8 cellular contexts compared by ENCODE assay signal in the genomic region with DNA sequence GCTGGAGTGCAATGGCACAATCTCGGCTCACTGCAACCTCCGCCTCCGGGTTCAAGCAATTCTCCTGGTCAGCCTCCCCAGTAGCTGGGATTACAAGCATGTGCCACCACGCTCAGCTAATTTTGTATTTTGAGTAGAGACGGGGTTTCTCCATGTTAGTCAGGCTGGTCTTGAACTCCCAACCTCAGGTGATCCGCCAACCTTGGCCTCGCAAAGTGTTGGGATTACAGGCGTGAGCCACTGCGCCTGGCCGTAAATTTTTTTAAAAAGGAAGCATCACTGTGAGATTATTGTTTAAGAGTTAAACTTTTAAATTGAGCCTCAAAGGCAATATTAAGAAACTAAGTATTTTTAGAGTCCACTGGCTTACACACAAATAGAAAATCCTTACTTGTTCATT. TPM values are rescaled to one million over a fixed set of nuclear protein-coding genes. Genes with fewer than 3 reads are reported as not detected.
DNase-seq lines count a peak whose midpoint lies in the region; ATAC-seq, FAIRE-seq and TF ChIP-seq lines count a peak whose summit lies in the region.
"Not testable (repeated sequence)": the region's sequence is repeated elsewhere in the genome, so short reads cannot be mapped to it uniquely, and the experiment has no call there.

No MANE protein-coding gene starts in this region.

- in situ Hi-C loops in K562 (cut with MboI); gastrocnemius medialis (cut with MboI; ENCODE audit: low sequenced_read_pairs in 4 of 4): not testable (repeated sequence)

- CTCF ChIA-PET in CD4-positive, alpha-beta memory T cell (lab: Charles Lee; ENCODE audit: partially characterized antibody) = interaction anchor here (0.9 to 1.7 kb wide), 2 partner anchors 42 to 157 kb away, joined by 3 to 5 read pairs; no protein-coding TSS in a partner anchor
- CTCF ChIA-PET in T-cell (lab: Charles Lee) = interaction anchor here in 1 of 2 donors (1.7 kb wide), 1 partner anchor 42 kb away, joined by 8 read pairs; no protein-coding TSS in a partner anchor
- CTCF ChIA-PET in K562 (lab: Yijun Ruan, JAX; ENCODE audit: low intra/inter-chr PET ratio) = not testable (repeated sequence)

- H3K79me2 ChIP-seq in Karpas-422 (ENCODE audit: low read length) (peaks cover 85% of the 10 kb centered on the region), K562 (ENCODE audit: control insufficient read depth, insufficient read depth, low read length) (peaks cover 91% of the 10 kb centered on the region), fibroblast of lung (ENCODE audit: control insufficient read depth, insufficient read depth, low read length) (peaks cover 80% of the 10 kb centered on the region)

- H2AFZ ChIP-seq in Karpas-422 (ENCODE audit: low read length); K562 (ENCODE audit: low read depth, low read length); fibroblast of lung (ENCODE audit: low read length): not testable (repeated sequence)

- peak overlapping the region in 3 of 8 donors; percentile 94 to 95 (median 94) for H3K4me3 Mint-ChIP-seq in CD4-positive, alpha-beta memory T cell
- H3K4me3 Mint-ChIP-seq in T-cell (peak overlapping the region in 2 of 3 donors; percentile 90 to 93), natural killer cell (peak overlapping the region; percentile 96)
- H3K4me3 Mint-ChIP-seq in activated T-cell treated with anti-CD3 and anti-CD28 coated beads, Interleukin-2, amount 50 U/mL, for 24 hours = peak overlapping the region; percentile 92

- not testable (repeated sequence) for TF ChIP-seq CTCF in K562 (IDR thresholded peaks at IDR 0.05 in 2 of 3, conservative IDR thresholded peaks at IDR 0.05 in 1 of 3; ENCODE audit: insufficient read depth in 2 of 3, low read depth in 1 of 3, low read length in 3 of 3); fibroblast of lung (conservative IDR thresholded peaks at IDR 0.05 in 1 of 2, IDR thresholded peaks at IDR 0.05 in 1 of 2; ENCODE audit: low read depth in 1 of 2, low read length in 2 of 2); natural killer cell (IDR thresholded peaks at IDR 0.05); gastrocnemius medialis (IDR thresholded peaks at IDR 0.05 in 4 of 5, conservative IDR thresholded peaks at IDR 0.05 in 1 of 5)

- peak overlapping the region in 5 of 7 donors; percentile 9 to 98 (median 96) for H3K27ac Mint-ChIP-seq in CD4-positive, alpha-beta memory T cell
- H3K27ac Mint-ChIP-seq in T-cell = peak overlapping the region in 1 of 2 donors; percentile 92
- peak overlapping the region; percentile 95 for H3K27ac Mint-ChIP-seq in activated T-cell treated with anti-CD3 and anti-CD28 coated beads, Interleukin-2, amount 50 U/mL, for 24 hours
- peak overlapping the region in 1 of 2 donors; percentile 91 for H3K27ac Mint-ChIP-seq in natural killer cell

- H3K4me1 Mint-ChIP-seq in CD4-positive, alpha-beta memory T cell = peaks cover 23 to 69% (median 49%) of the 10 kb centered on the region in 4 donors
- H3K4me1 Mint-ChIP-seq in T-cell (peaks cover 52 to 63% (median 62%) of the 10 kb centered on the region in 3 donors), natural killer cell (peaks cover 43 to 46% of the 10 kb centered on the region in 2 donors)
- peaks cover 60% of the 10 kb centered on the region for H3K4me1 Mint-ChIP-seq in activated T-cell treated with anti-CD3 and anti-CD28 coated beads, Interleukin-2, amount 50 U/mL, for 24 hours (ENCODE audit: low read depth)

- not testable (repeated sequence) for TF ChIP-seq POLR2A in K562 (conservative IDR thresholded peaks at IDR 0.05); gastrocnemius medialis (IDR thresholded peaks at IDR 0.05)

- not testable (repeated sequence) for H3K36me3 ChIP-seq in CD4-positive, alpha-beta memory T cell (ENCODE audit: insufficient read depth, low read length); Karpas-422 (ENCODE audit: insufficient read depth, low read length); fibroblast of lung (ENCODE audit: control insufficient read depth, insufficient read depth, low read length); gastrocnemius medialis
- peaks cover 15% of the 10 kb centered on the region; the same call in 2 of the 3 replicates for H3K36me3 ChIP-seq in K562 (ENCODE audit: control insufficient read depth, insufficient read depth, low read length)

- ATAC-seq in T-cell (replicated peaks in 1 of 4); K562; natural killer cell; gastrocnemius medialis: not testable (repeated sequence)

- H3K4me3 ChIP-seq in CD4-positive, alpha-beta memory T cell (ENCODE audit: low read length in 2 of 2); fibroblast of lung (replicated peaks in 1 of 4; ENCODE audit: control extremely low read depth in 1 of 4, insufficient read depth in 1 of 4, low read depth in 3 of 4, low read length in 4 of 4); gastrocnemius medialis: not testable (repeated sequence)
- H3K4me3 ChIP-seq in Karpas-422 (ENCODE audit: low read length) (peak overlapping the region; percentile 80), K562 (peak overlapping the region; percentile 75; the same call in 1 of the 2 replicates)

- peaks cover 27% of the 10 kb centered on the region for H4K20me1 ChIP-seq in Karpas-422 (ENCODE audit: insufficient read depth, low read depth, low read length)
- H4K20me1 ChIP-seq in K562 (replicated peaks; ENCODE audit: control insufficient read depth, insufficient read depth, low read length); fibroblast of lung (ENCODE audit: control insufficient read depth, extremely low read depth, insufficient read depth, low read length): not testable (repeated sequence)

- H3K4me2 ChIP-seq in Karpas-422 (ENCODE audit: low read depth, low read length, poor library complexity, severe bottlenecking) = peak overlapping the region; percentile 64
- peak overlapping the region; percentile 65 for H3K4me2 ChIP-seq in K562 (ENCODE audit: insufficient read depth, low read length)
- H3K4me2 ChIP-seq in fibroblast of lung (ENCODE audit: extremely low read depth, insufficient read depth, low read length) = peak overlapping the region; percentile 13

- FAIRE-seq in K562 (lab: Jason Lieb, UNC) = not testable (repeated sequence)

- not testable (repeated sequence) for H3K27ac ChIP-seq in CD4-positive, alpha-beta memory T cell (ENCODE audit: low read depth, low read length); fibroblast of lung (ENCODE audit: insufficient read depth, low read length)
- H3K27ac ChIP-seq in Karpas-422 (ENCODE audit: low read length) (peak overlapping the region; percentile 86), K562 (ENCODE audit: extremely low read depth, low read depth, low read length) (peak overlapping the region; percentile 95), gastrocnemius medialis (peak overlapping the region; percentile 95 to 100 (median 98))

- not testable (repeated sequence) for H3K9me1 ChIP-seq in K562 (ENCODE audit: control insufficient read depth, insufficient read depth, low read length)

- H3K36me3 Mint-ChIP-seq in CD4-positive, alpha-beta memory T cell = peaks cover 3 to 29% of the 10 kb centered on the region in 2 donors
- not testable (repeated sequence) for H3K36me3 Mint-ChIP-seq in T-cell, natural killer cell
- H3K36me3 Mint-ChIP-seq in activated T-cell treated with anti-CD3 and anti-CD28 coated beads, Interleukin-2, amount 50 U/mL, for 24 hours (ENCODE audit: low read depth) = peaks cover 61% of the 10 kb centered on the region

- peaks cover 67% of the 10 kb centered on the region for H3K4me1 ChIP-seq in CD4-positive, alpha-beta memory T cell (ENCODE audit: insufficient read depth, low read length)
- H3K4me1 ChIP-seq in Karpas-422 (ENCODE audit: low read length) = peaks cover 59% of the 10 kb centered on the region
- H3K4me1 ChIP-seq in K562 (replicated peaks in 1 of 2; ENCODE audit: control insufficient read depth in 2 of 2, insufficient read depth in 2 of 2, low read length in 2 of 2) = peaks cover 29 to 36% of the 10 kb centered on the region in 2 experiments
- H3K4me1 ChIP-seq in fibroblast of lung (ENCODE audit: control insufficient read depth, extremely low read depth, insufficient read depth, low read length) = not testable (repeated sequence)
- peaks cover 34 to 58% of the 10 kb centered on the region in 2 donors for H3K4me1 ChIP-seq in gastrocnemius medialis

- TF ChIP-seq RAD21 in K562 (CRISPR knock-in tag; conservative IDR thresholded peaks at IDR 0.05 in 1 of 2, IDR thresholded peaks at IDR 0.05 in 1 of 2) = not testable (repeated sequence)

- H3K9me3 Mint-ChIP-seq in CD4-positive, alpha-beta memory T cell; T-cell; activated T-cell treated with anti-CD3 and anti-CD28 coated beads, Interleukin-2, amount 50 U/mL, for 24 hours; natural killer cell: not testable (repeated sequence)

- intact Hi-C loops in CD4-positive, alpha-beta memory T cell (cut with micrococcal nuclease); natural killer cell (cut with micrococcal nuclease); gastrocnemius medialis (cut with DNase I; ENCODE audit: low total_unique reads): not testable (repeated sequence)
- intact Hi-C loops in K562 (cut with micrococcal nuclease) = loop anchor here (5.0 kb wide), 1 partner anchor 41 kb away; no protein-coding TSS in a partner anchor

- not testable (repeated sequence) for H3K9me2 ChIP-seq in Karpas-422 (replicated peaks; ENCODE audit: insufficient read depth, low read length)

- DNase-seq in CD4-positive, alpha-beta memory T cell; Karpas-422; T-cell; activated T-cell treated with anti-CD3 and anti-CD28 coated beads, Interleukin-2, amount 50 U/mL, for 24 hours; K562 (ENCODE audit: extremely low read depth in 1 of 4, low spot score in 3 of 4); fibroblast of lung (ENCODE audit: low read depth in 2 of 2); natural killer cell; gastrocnemius medialis: not testable (repeated sequence)

- 35% methylated on average over 10 of the region's 10 CpGs for WGBS in K562 (ENCODE audit: insufficient coverage, low coverage, missing lambda C conversion rate)

- not testable (repeated sequence) for H3K27me3 ChIP-seq in CD4-positive, alpha-beta memory T cell (ENCODE audit: insufficient read depth, low read length); Karpas-422 (ENCODE audit: low read length); K562 (ENCODE audit: control insufficient read depth in 2 of 2, insufficient read depth in 2 of 2, low read length in 2 of 2); fibroblast of lung (ENCODE audit: control insufficient read depth, insufficient read depth, low read length); gastrocnemius medialis

- not testable (repeated sequence) for H3K27me3 Mint-ChIP-seq in CD4-positive, alpha-beta memory T cell; T-cell; activated T-cell treated with anti-CD3 and anti-CD28 coated beads, Interleukin-2, amount 50 U/mL, for 24 hours; natural killer cell (ENCODE audit: low read depth in 2 of 2)

- BruUV-seq in K562 (replicated peaks; lab: Mats Ljungman, UMichigan) = not testable (repeated sequence)

- POLR2A ChIA-PET in CD4-positive, alpha-beta memory T cell (lab: Charles Lee; ENCODE audit: partially characterized antibody) = interaction anchor here (3.6 kb wide), 1 partner anchor 69 kb away, joined by 38 read pairs; the partner anchor contains the start of gene XPO1
- POLR2A ChIA-PET in T-cell (lab: Charles Lee) = interaction anchor here (0.6 to 1.2 kb wide), 4 partner anchors 14 to 70 kb away, joined by 3 to 4 read pairs (median 4); partner anchors contain the start of gene XPO1 (in 1 of the 2)
- POLR2A ChIA-PET in K562 (lab: Yijun Ruan, JAX) = interaction anchor here (0.9 to 1.1 kb wide), 3 partner anchors 8 to 38 kb away, joined by 3 to 4 read pairs (median 4); no protein-coding TSS in a partner anchor

- TF ChIP-seq EP300 in K562 (IDR thresholded peaks at IDR 0.05; ENCODE audit: low read length) = not testable (repeated sequence)

- H3K9ac ChIP-seq in Karpas-422 (ENCODE audit: low read length) = peak overlapping the region; percentile 88
- peak overlapping the region; percentile 73 to 77 for H3K9ac ChIP-seq in K562 (ENCODE audit: insufficient read depth in 1 of 2, low read depth in 2 of 2, low read length in 2 of 2)
- not testable (repeated sequence) for H3K9ac ChIP-seq in fibroblast of lung (ENCODE audit: insufficient read depth, low read length)

- H3K9me3 ChIP-seq in CD4-positive, alpha-beta memory T cell (ENCODE audit: control insufficient read depth in 1 of 2, low read length in 2 of 2); Karpas-422 (ENCODE audit: low read length); K562 (replicated peaks; ENCODE audit: control insufficient read depth, insufficient read depth, low read depth, low read length); fibroblast of lung (ENCODE audit: control insufficient read depth, insufficient read depth, low read depth, low read length); gastrocnemius medialis: not testable (repeated sequence)

RNA-seq across cellular contexts. Expression of gene USP34, which starts 2.7 kb away (rescaled TPM):
- 100 to 1,000 TPM; 163 to 164 TPM for total RNA-seq in CD4-positive, alpha-beta memory T cell
- polyA plus RNA-seq in CD4-positive, alpha-beta memory T cell = 10 to 100 TPM in 1 of 2 donors, 1 to 10 TPM in 1; 7.9 to 26.7 TPM
- 235 and 376 TPM in 2 replicates for total RNA-seq in Karpas-422 (2014; rRNA removed; shearing (Covaris generic); ENCODE audit: low replicate concordance)
- total RNA-seq in T-cell (100 to 1,000 TPM; 118 to 193 (median 132) TPM), K562 (2014; rRNA removed) (61.8 and 61.9 TPM in 2 replicates), K562 (2014; rRNA removed; fragmentation: Illumina TruSeq; extraction: Trizol) (98.7 and 111 TPM in 2 replicates), K562 (2015; rRNA removed; fragmentation: Illumina TruSeq; extraction: Trizol) (89.9 and 94.3 TPM in 2 replicates), K562 (2021) (67.8 and 73.6 TPM in 2 replicates), fibroblast of lung (113 and 129 TPM in 2 replicates), natural killer cell (100 to 1,000 TPM; 184 to 204 (median 199) TPM), gastrocnemius medialis (100 to 1,000 TPM in 1 of 4 donors, 10 to 100 TPM in 3; 64.5 to 150 (median 76.3) TPM)
- total RNA-seq in K562 (2011; cell fraction: chromatin; rRNA removed; ENCODE audit: low replicate concordance) = 203 and 710 TPM in 2 replicates
- total RNA-seq in K562 (2011; cell fraction: nucleolus; rRNA removed) = 62.7 and 117 TPM in 2 replicates
- total RNA-seq in K562 (2011; cell fraction: nucleoplasm; rRNA removed) = 187 and 292 TPM in 2 replicates
- polyA plus RNA-seq in K562 (2011; rRNA removed) (69.1 and 82.1 TPM in 2 replicates), K562 (2014; fragmentation: Illumina TruSeq; extraction: Trizol) (83.8 and 108 TPM in 2 replicates), K562 (2014; fragmentation: Nextera tagmentation; extraction: Ambion mirVana) (10 to 100 TPM; 19.8 to 38.7 TPM), K562 (2014; rRNA removed) (48.3 and 54.1 TPM in 2 replicates), fibroblast of lung (48.4 and 52.4 TPM in 2 replicates)
- polyA plus RNA-seq in K562 (2011; cell fraction: cytosol; rRNA removed) = 24.1 and 44.7 TPM in 2 replicates
- polyA plus RNA-seq in K562 (2011; cell fraction: nucleus; rRNA removed) = 109 and 150 TPM in 2 replicates
- 46.1 and 63.7 TPM in 2 replicates for polyA plus RNA-seq in K562 (2012)
- 252 and 297 TPM in 2 replicates for polyA minus RNA-seq in K562 (2011; rRNA and poly(A)+ RNA removed)
- polyA minus RNA-seq in K562 (2011; cell fraction: cytosol; rRNA and poly(A)+ RNA removed) = 70.3 and 94.8 TPM in 2 replicates
- 139 and 212 TPM in 2 replicates for polyA minus RNA-seq in K562 (2011; cell fraction: nucleus; rRNA and poly(A)+ RNA removed)
- 37.5 and 42.6 TPM in 2 replicates for polyA plus RNA-seq in fibroblast of lung (2012)
- polyA minus RNA-seq in fibroblast of lung (ENCODE audit: low replicate concordance) = 57.1 and 94.3 TPM in 2 replicates

Comparison
In these comparisons a context has a peak if more than half of its experiments do, and no peak if none do; other contexts are left out.
1. H3K4me2 ChIP-seq: peak in every context shown above with its lines; median percentile 65 in K562; 64 in Karpas-422; 13 in fibroblast of lung.